Comparison of ENCODE assay signal across 8 cellular contexts in the genomic region with DNA sequence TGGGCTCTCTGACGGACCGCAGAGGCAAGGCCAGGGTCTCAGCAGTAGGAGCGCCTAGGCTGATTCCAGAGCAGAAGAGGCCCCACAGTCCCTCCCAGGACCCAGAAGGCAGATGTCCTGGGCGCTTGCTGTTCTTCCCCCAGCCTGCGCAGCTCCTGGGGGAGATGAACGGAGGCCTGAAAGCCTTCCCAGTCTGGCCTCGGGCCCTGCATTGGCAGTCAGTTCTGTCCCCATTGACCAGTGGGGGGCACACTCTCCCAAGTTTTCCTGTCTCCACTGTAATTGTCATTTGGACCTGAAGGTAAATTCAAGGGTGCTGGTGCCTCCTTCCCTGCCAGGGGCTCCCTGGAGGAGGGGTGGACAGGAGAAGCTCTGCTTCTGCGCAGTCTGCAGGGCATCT.
DNase-seq lines count a peak whose midpoint lies in the region; ATAC-seq, FAIRE-seq and TF ChIP-seq lines count a peak whose summit lies in the region.

No MANE protein-coding gene starts in this region.

- no TSS peak for BruUV-seq in HepG2 (replicated peaks; lab: Mats Ljungman, UMichigan)

- H3K27ac ChIP-seq in MM.1S (ENCODE audit: low read length) (no peak overlapping the region), HepG2 (ENCODE audit: extremely low read length, insufficient read depth, low read length) (no peak overlapping the region)

- H3K9me3 ChIP-seq in MM.1S (replicated peaks; ENCODE audit: insufficient read depth, low read length) (no peaks in the 10 kb centered on the region), HepG2 (ENCODE audit: low read length) (no peaks in the 10 kb centered on the region)

- intact Hi-C loops in HepG2 (cut with micrococcal nuclease; ENCODE audit: unreplicated experiment): loop anchor here (1.0 to 5.0 kb wide), 2 partner anchors 195 to 348 kb away; no protein-coding TSS in a partner anchor

- H3K4me3 ChIP-seq in MM.1S (ENCODE audit: low read length) (no peak overlapping the region), HepG2 (replicated peaks in 1 of 3; ENCODE audit: insufficient read depth in 1 of 3, low read depth in 2 of 3, low read length in 3 of 3) (no peak overlapping the region)

- H3F3A ChIP-seq in MM.1S (ENCODE audit: insufficient read depth, low read length): no peaks in the 10 kb centered on the region

- H3K36me3 ChIP-seq in MM.1S (replicated peaks; ENCODE audit: insufficient read depth, low read length): no peaks in the 10 kb centered on the region
- H3K36me3 ChIP-seq in HepG2 (replicated peaks in 1 of 2; ENCODE audit: control insufficient read depth in 1 of 2, insufficient read depth in 2 of 2, low read length in 2 of 2): no peaks in the 10 kb centered on the region

- no peak for TF ChIP-seq POLR2A in HepG2 (IDR thresholded peaks at IDR 0.05; ENCODE audit: insufficient read depth in 1 of 2, low read depth in 2 of 2, low read length in 2 of 2)

- H3K27me3 ChIP-seq in MM.1S (replicated peaks; ENCODE audit: insufficient read depth, low read length) (no peaks in the 10 kb centered on the region), HepG2 (ENCODE audit: control insufficient read depth in 1 of 2, insufficient read depth in 2 of 2, low read length in 2 of 2) (peaks cover 0 to 8% of the 10 kb centered on the region in 2 experiments; a peak in 2 of 5 replicates)

- POLR2A ChIA-PET in HepG2 (lab: Yijun Ruan, JAX): no interaction called here

- no peaks in the 10 kb centered on the region for H3K4me1 ChIP-seq in MM.1S (ENCODE audit: low read length)
- H3K4me1 ChIP-seq in HepG2 (ENCODE audit: insufficient read depth, low read length): no peaks in the 10 kb centered on the region

- H3K9me2 ChIP-seq in MM.1S (replicated peaks; ENCODE audit: insufficient read depth, low read length): no peaks in the 10 kb centered on the region

- CTCF ChIA-PET in HepG2 (lab: Yijun Ruan, JAX; ENCODE audit: low intra/inter-chr PET ratio, low total read pairs): interaction anchor here (0.7 to 0.8 kb wide), 2 partner anchors 254 to 349 kb away, joined by 3 to 4 read pairs; no protein-coding TSS in a partner anchor

- H2AFZ ChIP-seq in MM.1S (ENCODE audit: low read length) (no peak overlapping the region), HepG2 (ENCODE audit: low read length) (no peak overlapping the region)

- ATAC-seq in HepG2 (peak; percentile 64), HG03175 (IDR thresholded peaks at IDR 0.05; ENCODE audit: unreplicated experiment) (no peak), HG02623 (IDR thresholded peaks at IDR 0.05; ENCODE audit: unreplicated experiment) (no peak), GM21619 (IDR thresholded peaks at IDR 0.05; ENCODE audit: unreplicated experiment) (no peak)

- 44% methylated on average over 7 of the region's 8 CpGs for WGBS in HepG2 (ENCODE audit: low lambda C conversion rate)

- peak; percentile 11; the same call in 1 of the 2 replicates for TF ChIP-seq CTCF in MM.1S (IDR thresholded peaks at IDR 0.05; ENCODE audit: low read length)
- peak; percentile 81 for TF ChIP-seq CTCF in HepG2 (CRISPR knock-in tag; IDR thresholded peaks at IDR 0.05)

- no peak for TF ChIP-seq EP300 in HepG2 (IDR thresholded peaks at IDR 0.05; ENCODE audit: low read depth in 2 of 2, low read length in 2 of 2)
- no peak for TF ChIP-seq EP300 in HepG2 (CRISPR knock-in tag; IDR thresholded peaks at IDR 0.05; ENCODE audit: borderline replicate concordance)

- H3K4me2 ChIP-seq in MM.1S (ENCODE audit: low read depth, low read length) (no peak overlapping the region), HepG2 (ENCODE audit: low read depth, low read length) (no peak overlapping the region)

- peak; percentile 70 for TF ChIP-seq RAD21 in HepG2 (CRISPR knock-in tag; IDR thresholded peaks at IDR 0.05)

- in situ Hi-C loops in G401 (cut with HindIII; ENCODE audit: low sequenced_read_pairs) (no loop called here), HepG2 (cut with HindIII; ENCODE audit: extremely low pct_ligation_motif_present, low pct_unique_long_range_greater_than_20kb) (loop anchor here (10.0 to 25.0 kb wide), 2 partner anchors 343 to 785 kb away; partner anchors contain the start of gene CYP26B1)

- H4K20me1 ChIP-seq in MM.1S (ENCODE audit: insufficient read depth, low read length): no peaks in the 10 kb centered on the region
- peaks cover 4% of the 10 kb centered on the region; the same call in 1 of the 2 replicates for H4K20me1 ChIP-seq in HepG2 (ENCODE audit: insufficient read depth, low read length)

- peak; percentile 50 for FAIRE-seq in HepG2 (lab: Jason Lieb, UNC)

- DNase-seq in G401 (ENCODE audit: low spot score) (peak; percentile 85), MM.1S (no peak), cerebellum (ENCODE audit: low spot score) (peak; percentile 82), HepG2 (ENCODE audit: low spot score) (peak; percentile 42), T-helper 2 cell (no peak)

- no peak overlapping the region for H3K9ac ChIP-seq in MM.1S (ENCODE audit: low read length)
- no peak overlapping the region for H3K9ac ChIP-seq in HepG2 (ENCODE audit: insufficient read depth, low read depth, low read length)

- H3K79me2 ChIP-seq in MM.1S (ENCODE audit: low read length) (no peaks in the 10 kb centered on the region), HepG2 (ENCODE audit: insufficient read depth, low read length) (no peaks in the 10 kb centered on the region)

TF ChIP-seq in HepG2, 621 proteins besides CTCF, POLR2A, EP300 and RAD21:
- TF ChIP-seq SMC3 (IDR thresholded peaks at IDR 0.05; ENCODE audit: low read length) (peak; percentile 53), RXRA (CRISPR knock-in tag; IDR thresholded peaks at IDR 0.05) (peak; percentile 26; the same call in 1 of the 2 replicates), SNRNP70 (IDR thresholded peaks at IDR 0.05; ENCODE audit: low read depth, low read length) (no peak), STAG1 (CRISPR knock-in tag; IDR thresholded peaks at IDR 0.05) (peak; percentile 81)
- TF ChIP-seq, protein P1, sequence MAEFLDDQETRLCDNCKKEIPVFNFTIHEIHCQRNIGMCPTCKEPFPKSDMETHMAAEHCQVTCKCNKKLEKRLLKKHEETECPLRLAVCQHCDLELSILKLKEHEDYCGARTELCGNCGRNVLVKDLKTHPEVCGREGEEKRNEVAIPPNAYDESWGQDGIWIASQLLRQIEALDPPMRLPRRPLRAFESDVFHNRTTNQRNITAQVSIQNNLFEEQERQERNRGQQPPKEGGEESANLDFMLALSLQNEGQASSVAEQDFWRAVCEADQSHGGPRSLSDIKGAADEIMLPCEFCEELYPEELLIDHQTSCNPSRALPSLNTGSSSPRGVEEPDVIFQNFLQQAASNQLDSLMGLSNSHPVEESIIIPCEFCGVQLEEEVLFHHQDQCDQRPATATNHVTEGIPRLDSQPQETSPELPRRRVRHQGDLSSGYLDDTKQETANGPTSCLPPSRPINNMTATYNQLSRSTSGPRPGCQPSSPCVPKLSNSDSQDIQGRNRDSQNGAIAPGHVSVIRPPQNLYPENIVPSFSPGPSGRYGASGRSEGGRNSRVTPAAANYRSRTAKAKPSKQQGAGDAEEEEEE (CRISPR knock-in tag; IDR thresholded peaks at IDR 0.05; ENCODE audit: borderline replicate concordance): no peak
- TF ChIP-seq, protein P2, sequence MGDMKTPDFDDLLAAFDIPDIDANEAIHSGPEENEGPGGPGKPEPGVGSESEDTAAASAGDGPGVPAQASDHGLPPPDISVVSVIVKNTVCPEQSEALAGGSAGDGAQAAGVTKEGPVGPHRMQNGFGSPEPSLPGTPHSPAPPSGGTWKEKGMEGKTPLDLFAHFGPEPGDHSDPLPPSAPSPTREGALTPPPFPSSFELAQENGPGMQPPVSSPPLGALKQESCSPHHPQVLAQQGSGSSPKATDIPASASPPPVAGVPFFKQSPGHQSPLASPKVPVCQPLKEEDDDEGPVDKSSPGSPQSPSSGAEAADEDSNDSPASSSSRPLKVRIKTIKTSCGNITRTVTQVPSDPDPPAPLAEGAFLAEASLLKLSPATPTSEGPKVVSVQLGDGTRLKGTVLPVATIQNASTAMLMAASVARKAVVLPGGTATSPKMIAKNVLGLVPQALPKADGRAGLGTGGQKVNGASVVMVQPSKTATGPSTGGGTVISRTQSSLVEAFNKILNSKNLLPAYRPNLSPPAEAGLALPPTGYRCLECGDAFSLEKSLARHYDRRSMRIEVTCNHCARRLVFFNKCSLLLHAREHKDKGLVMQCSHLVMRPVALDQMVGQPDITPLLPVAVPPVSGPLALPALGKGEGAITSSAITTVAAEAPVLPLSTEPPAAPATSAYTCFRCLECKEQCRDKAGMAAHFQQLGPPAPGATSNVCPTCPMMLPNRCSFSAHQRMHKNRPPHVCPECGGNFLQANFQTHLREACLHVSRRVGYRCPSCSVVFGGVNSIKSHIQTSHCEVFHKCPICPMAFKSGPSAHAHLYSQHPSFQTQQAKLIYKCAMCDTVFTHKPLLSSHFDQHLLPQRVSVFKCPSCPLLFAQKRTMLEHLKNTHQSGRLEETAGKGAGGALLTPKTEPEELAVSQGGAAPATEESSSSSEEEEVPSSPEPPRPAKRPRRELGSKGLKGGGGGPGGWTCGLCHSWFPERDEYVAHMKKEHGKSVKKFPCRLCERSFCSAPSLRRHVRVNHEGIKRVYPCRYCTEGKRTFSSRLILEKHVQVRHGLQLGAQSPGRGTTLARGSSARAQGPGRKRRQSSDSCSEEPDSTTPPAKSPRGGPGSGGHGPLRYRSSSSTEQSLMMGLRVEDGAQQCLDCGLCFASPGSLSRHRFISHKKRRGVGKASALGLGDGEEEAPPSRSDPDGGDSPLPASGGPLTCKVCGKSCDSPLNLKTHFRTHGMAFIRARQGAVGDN (CRISPR knock-in tag; IDR thresholded peaks at IDR 0.05): peak; percentile 17; the same call in 1 of the 2 replicates

Comparison
In these comparisons a context has a peak if more than half of its experiments do, and no peak if none do; other contexts are left out.
1. DNase-seq: peak in G401 (single experiment), cerebellum (single experiment) and HepG2 (single experiment); none in MM.1S (single experiment) and T-helper 2 cell (0 of 5).